In the genomic region with DNA sequence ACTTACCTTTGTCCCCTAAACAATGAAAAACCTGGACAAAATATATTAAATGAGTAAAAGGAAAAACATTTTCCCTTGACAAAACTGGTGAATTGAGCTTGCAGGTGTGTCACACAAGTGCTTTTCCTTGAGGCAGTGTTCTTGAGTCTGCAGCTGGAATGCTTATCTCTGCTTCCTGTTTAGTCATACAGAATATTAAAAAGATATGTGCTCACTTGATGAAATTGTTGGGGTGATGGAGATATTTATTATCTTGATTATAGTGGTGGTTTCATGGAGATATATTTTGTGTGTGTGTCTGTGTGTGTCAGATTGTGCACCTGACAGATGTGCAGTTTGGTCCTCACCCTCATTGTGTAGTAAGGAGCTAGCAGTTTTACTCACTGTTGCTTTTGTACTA, we compare ENCODE assay signal across 2 cellular contexts.
TF ChIP-seq lines count a peak whose summit lies in the region.

No MANE protein-coding gene starts in this region.

TF ChIP-seq in GM12878, 131 proteins besides CTCF, POLR2A, EP300 and RAD21:
- TF ChIP-seq BRCA1 (IDR thresholded peaks at IDR 0.05; ENCODE audit: low read depth, low read length): no peak
- no peak for TF ChIP-seq ZNF274 (IDR thresholded peaks at IDR 0.05; ENCODE audit: insufficient read depth, insufficient read length)
- TF ChIP-seq, protein P1, sequence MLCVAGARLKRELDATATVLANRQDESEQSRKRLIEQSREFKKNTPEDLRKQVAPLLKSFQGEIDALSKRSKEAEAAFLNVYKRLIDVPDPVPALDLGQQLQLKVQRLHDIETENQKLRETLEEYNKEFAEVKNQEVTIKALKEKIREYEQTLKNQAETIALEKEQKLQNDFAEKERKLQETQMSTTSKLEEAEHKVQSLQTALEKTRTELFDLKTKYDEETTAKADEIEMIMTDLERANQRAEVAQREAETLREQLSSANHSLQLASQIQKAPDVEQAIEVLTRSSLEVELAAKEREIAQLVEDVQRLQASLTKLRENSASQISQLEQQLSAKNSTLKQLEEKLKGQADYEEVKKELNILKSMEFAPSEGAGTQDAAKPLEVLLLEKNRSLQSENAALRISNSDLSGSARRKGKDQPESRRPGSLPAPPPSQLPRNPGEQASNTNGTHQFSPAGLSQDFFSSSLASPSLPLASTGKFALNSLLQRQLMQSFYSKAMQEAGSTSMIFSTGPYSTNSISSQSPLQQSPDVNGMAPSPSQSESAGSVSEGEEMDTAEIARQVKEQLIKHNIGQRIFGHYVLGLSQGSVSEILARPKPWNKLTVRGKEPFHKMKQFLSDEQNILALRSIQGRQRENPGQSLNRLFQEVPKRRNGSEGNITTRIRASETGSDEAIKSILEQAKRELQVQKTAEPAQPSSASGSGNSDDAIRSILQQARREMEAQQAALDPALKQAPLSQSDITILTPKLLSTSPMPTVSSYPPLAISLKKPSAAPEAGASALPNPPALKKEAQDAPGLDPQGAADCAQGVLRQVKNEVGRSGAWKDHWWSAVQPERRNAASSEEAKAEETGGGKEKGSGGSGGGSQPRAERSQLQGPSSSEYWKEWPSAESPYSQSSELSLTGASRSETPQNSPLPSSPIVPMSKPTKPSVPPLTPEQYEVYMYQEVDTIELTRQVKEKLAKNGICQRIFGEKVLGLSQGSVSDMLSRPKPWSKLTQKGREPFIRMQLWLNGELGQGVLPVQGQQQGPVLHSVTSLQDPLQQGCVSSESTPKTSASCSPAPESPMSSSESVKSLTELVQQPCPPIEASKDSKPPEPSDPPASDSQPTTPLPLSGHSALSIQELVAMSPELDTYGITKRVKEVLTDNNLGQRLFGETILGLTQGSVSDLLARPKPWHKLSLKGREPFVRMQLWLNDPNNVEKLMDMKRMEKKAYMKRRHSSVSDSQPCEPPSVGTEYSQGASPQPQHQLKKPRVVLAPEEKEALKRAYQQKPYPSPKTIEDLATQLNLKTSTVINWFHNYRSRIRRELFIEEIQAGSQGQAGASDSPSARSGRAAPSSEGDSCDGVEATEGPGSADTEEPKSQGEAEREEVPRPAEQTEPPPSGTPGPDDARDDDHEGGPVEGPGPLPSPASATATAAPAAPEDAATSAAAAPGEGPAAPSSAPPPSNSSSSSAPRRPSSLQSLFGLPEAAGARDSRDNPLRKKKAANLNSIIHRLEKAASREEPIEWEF (IDR thresholded peaks at IDR 0.05; ENCODE audit: insufficient replicate concordance, low read depth, low read length): no peak

TF ChIP-seq in HEK293T, 16 proteins besides CTCF, POLR2A, EP300 and RAD21:
- no peak for TF ChIP-seq BHLHE40 (IDR thresholded peaks at IDR 0.05; ENCODE audit: borderline replicate concordance)
- TF ChIP-seq FOXK2 (IDR thresholded peaks at IDR 0.05): no peak
- TF ChIP-seq, protein P2, sequence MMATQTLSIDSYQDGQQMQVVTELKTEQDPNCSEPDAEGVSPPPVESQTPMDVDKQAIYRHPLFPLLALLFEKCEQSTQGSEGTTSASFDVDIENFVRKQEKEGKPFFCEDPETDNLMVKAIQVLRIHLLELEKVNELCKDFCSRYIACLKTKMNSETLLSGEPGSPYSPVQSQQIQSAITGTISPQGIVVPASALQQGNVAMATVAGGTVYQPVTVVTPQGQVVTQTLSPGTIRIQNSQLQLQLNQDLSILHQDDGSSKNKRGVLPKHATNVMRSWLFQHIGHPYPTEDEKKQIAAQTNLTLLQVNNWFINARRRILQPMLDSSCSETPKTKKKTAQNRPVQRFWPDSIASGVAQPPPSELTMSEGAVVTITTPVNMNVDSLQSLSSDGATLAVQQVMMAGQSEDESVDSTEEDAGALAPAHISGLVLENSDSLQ (IDR thresholded peaks at IDR 0.05): no peak
- no peak for TF ChIP-seq LEF1 (IDR thresholded peaks at IDR 0.05; ENCODE audit: borderline replicate concordance)
- TF ChIP-seq L3MBTL2 (conservative IDR thresholded peaks at IDR 0.05): no peak
- no peak for TF ChIP-seq FOXA1 (IDR thresholded peaks at IDR 0.05)
- no peak for TF ChIP-seq ZNF384 (IDR thresholded peaks at IDR 0.05)
- no peak for TF ChIP-seq ARNT (IDR thresholded peaks at IDR 0.05)
- TF ChIP-seq NFRKB (IDR thresholded peaks at IDR 0.05): no peak
- no peak for TF ChIP-seq SUZ12 (IDR thresholded peaks at IDR 0.05)
- no peak for TF ChIP-seq FOXM1 (IDR thresholded peaks at IDR 0.05; ENCODE audit: borderline replicate concordance)
